29 cellular contexts compared by ENCODE assay signal in the genomic region with DNA sequence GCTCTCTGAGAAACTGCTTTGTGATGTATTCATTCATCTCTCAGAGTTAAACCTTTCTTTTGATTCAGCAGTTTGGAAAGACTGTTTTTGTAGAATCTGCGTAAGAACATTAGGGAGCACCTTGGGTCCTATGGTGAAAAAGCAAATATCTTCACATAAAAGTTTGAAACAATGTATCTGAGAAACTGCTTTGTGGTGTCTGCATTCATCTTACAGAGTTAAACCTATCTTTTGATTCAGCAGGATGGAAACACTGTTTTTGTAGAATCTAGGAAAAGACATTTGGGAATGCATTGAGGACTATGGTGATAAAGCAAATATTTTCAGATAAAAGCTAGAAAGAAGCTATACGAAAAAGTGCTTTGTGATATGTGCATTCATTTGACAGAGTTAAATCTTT.
"Had no signal": no experiment of that assay in that cellular context is flagged by ENCODE, and none has a peak within 500 bp of the region (broad histone marks: within the 10 kb centered on the region; RNA-seq: fewer than 3 reads in every experiment).

No MANE protein-coding gene starts in this region.

- DNase-seq: stimulated activated CD4-positive, alpha-beta T cell treated with anti-CD3 and anti-CD28 coated beads, Interleukin-2, amount 100 ng/mL, for 48 hours; stimulated activated CD4-positive, alpha-beta T cell treated with anti-CD3 and anti-CD28 coated beads, Interleukin-4, amount 100 ng/mL, for 1 hour; stimulated activated CD4-positive, alpha-beta T cell treated with anti-CD3 and anti-CD28 coated beads, Interleukin-4, amount 100 ng/mL, for 24 hours; stimulated activated CD4-positive, alpha-beta T cell treated with anti-CD3 and anti-CD28 coated beads, Interleukin-4, amount 100 ng/mL, for 4 hours; stimulated activated CD8-positive, alpha-beta memory T cell treated with anti-CD3 and anti-CD28 coated beads, Interleukin-4, amount 100 ng/mL, for 48 hours; stimulated activated naive B cell treated with anti-CD40 and anti-IgM and Interleukin-4, amounts not matched to agents 10 μg/mL and 1 μg/mL and 100 μg/mL, for 72 hours; stimulated activated naive CD4-positive, alpha-beta T cell; stimulated activated naive CD4-positive, alpha-beta T cell treated with Interleukin-2 at 50 U/mL for 16 hours; stimulated activated naive CD8-positive, alpha-beta T cell treated with anti-CD3 and anti-CD28 coated beads, Interleukin-15, amount 100 ng/mL, for 72 hours; stimulated activated naive CD8-positive, alpha-beta T cell treated with anti-CD3 and anti-CD28 coated beads, Interleukin-15, Interleukin-2, amounts not matched to agents 100 U/mL and 50 U/mL, for 24 hours; stomach; substantia nigra; testis; thyroid gland; tibial artery; transverse colon; trophoblast cell; upper lobe of left lung; upper lobe of right lung; uterus had no signal

- ATAC-seq: stimulated activated effector memory CD8-positive, alpha-beta T cell treated with anti-CD3 and anti-CD28 coated beads, Interleukin-12 subunit alpha, Interleukin-12 subunit beta, amount 100 ng/mL, for 72 hours; stimulated activated memory B cell treated with anti-CD40 and anti-IgM and Interleukin-4, amounts not matched to agents 10 μg/mL and 1 μg/mL and 100 μg/mL, for 72 hours; stimulated activated naive B cell treated with anti-CD40 and anti-IgM and Interleukin-4, amounts not matched to agents 10 μg/mL and 1 μg/mL and 100 μg/mL, for 72 hours; stimulated activated naive CD8-positive, alpha-beta T cell treated with anti-CD3 and anti-CD28 coated beads, Interleukin-15, amount 100 ng/mL, for 72 hours; stimulated activated naive CD8-positive, alpha-beta T cell treated with anti-CD3 and anti-CD28 coated beads, Interleukin-15, Interleukin-2, amounts not matched to agents 100 U/mL and 50 U/mL, for 24 hours; upper lobe of right lung had no signal

- FAIRE-seq: urothelium cell line had no signal

- H3K4me3 ChIP-seq: stomach, suprapubic skin, testis, thoracic aorta, thyroid gland, tibial artery, tibial nerve, transverse colon, upper lobe of left lung, upper lobe of right lung, uterus, vagina had no signal

- H3K27me3 ChIP-seq: stomach, suprapubic skin, testis, thyroid gland, tibial artery, tibial nerve, transverse colon, upper lobe of left lung, upper lobe of right lung, uterus, vagina had no signal

- H3K9me3 ChIP-seq: testis had no signal

- H3K4me1 Mint-ChIP-seq: stimulated activated effector memory CD8-positive, alpha-beta T cell treated with anti-CD3 and anti-CD28 coated beads, Interleukin-12 subunit alpha, Interleukin-12 subunit beta, amount 100 ng/mL, for 72 hours; stimulated activated memory B cell treated with anti-CD40 and anti-IgM and Interleukin-4, amounts not matched to agents 10 μg/mL and 1 μg/mL and 100 μg/mL, for 72 hours; stimulated activated naive B cell treated with anti-CD40 and anti-IgM and Interleukin-4, amounts not matched to agents 10 μg/mL and 1 μg/mL and 100 μg/mL, for 72 hours; stimulated activated naive CD8-positive, alpha-beta T cell treated with anti-CD3 and anti-CD28 coated beads, Interleukin-15, amount 100 ng/mL, for 72 hours had no signal

- H3K27me3 Mint-ChIP-seq: stimulated activated memory B cell treated with anti-CD40 and anti-IgM and Interleukin-4, amounts not matched to agents 10 μg/mL and 1 μg/mL and 100 μg/mL, for 72 hours; stimulated activated naive B cell treated with anti-CD40 and anti-IgM and Interleukin-4, amounts not matched to agents 10 μg/mL and 1 μg/mL and 100 μg/mL, for 72 hours; stimulated activated naive CD8-positive, alpha-beta T cell treated with anti-CD3 and anti-CD28 coated beads, Interleukin-15, amount 100 ng/mL, for 72 hours; stimulated activated naive CD8-positive, alpha-beta T cell treated with anti-CD3 and anti-CD28 coated beads, Interleukin-15, Interleukin-2, amounts not matched to agents 100 ng/mL and 50 ng/mL, for 24 hours; type B pancreatic cell had no signal

- H3K27ac Mint-ChIP-seq: stimulated activated effector memory CD8-positive, alpha-beta T cell treated with anti-CD3 and anti-CD28 coated beads, Interleukin-12 subunit alpha, Interleukin-12 subunit beta, amount 100 ng/mL, for 72 hours; stimulated activated memory B cell treated with anti-CD40 and anti-IgM and Interleukin-4, amounts not matched to agents 10 μg/mL and 1 μg/mL and 100 μg/mL, for 72 hours; stimulated activated naive B cell treated with anti-CD40 and anti-IgM and Interleukin-4, amounts not matched to agents 10 μg/mL and 1 μg/mL and 100 μg/mL, for 72 hours; stimulated activated naive CD8-positive, alpha-beta T cell treated with anti-CD3 and anti-CD28 coated beads, Interleukin-15, amount 100 ng/mL, for 72 hours; stimulated activated naive CD8-positive, alpha-beta T cell treated with anti-CD3 and anti-CD28 coated beads, Interleukin-15, Interleukin-2, amounts not matched to agents 100 ng/mL and 50 ng/mL, for 24 hours; type B pancreatic cell had no signal

- H3K4me3 Mint-ChIP-seq: stimulated activated effector memory CD8-positive, alpha-beta T cell treated with anti-CD3 and anti-CD28 coated beads, Interleukin-12 subunit alpha, Interleukin-12 subunit beta, amount 100 ng/mL, for 72 hours; stimulated activated memory B cell treated with anti-CD40 and anti-IgM and Interleukin-4, amounts not matched to agents 10 μg/mL and 1 μg/mL and 100 μg/mL, for 72 hours; stimulated activated naive B cell treated with anti-CD40 and anti-IgM and Interleukin-4, amounts not matched to agents 10 μg/mL and 1 μg/mL and 100 μg/mL, for 72 hours; stimulated activated naive CD8-positive, alpha-beta T cell treated with anti-CD3 and anti-CD28 coated beads, Interleukin-15, amount 100 ng/mL, for 72 hours; stimulated activated naive CD8-positive, alpha-beta T cell treated with anti-CD3 and anti-CD28 coated beads, Interleukin-15, Interleukin-2, amounts not matched to agents 100 ng/mL and 50 ng/mL, for 24 hours; type B pancreatic cell had no signal

- H3K4me1 ChIP-seq: stomach, suprapubic skin, testis, thyroid gland, tibial artery, tibial nerve, transverse colon, upper lobe of left lung, upper lobe of right lung, uterus, vagina had no signal

- H3K27ac ChIP-seq: stomach, suprapubic skin, testis, thoracic aorta, thyroid gland, tibial artery, tibial nerve, transverse colon, upper lobe of left lung, upper lobe of right lung, uterus, vagina had no signal

- H3K36me3 Mint-ChIP-seq: stimulated activated effector memory CD8-positive, alpha-beta T cell treated with anti-CD3 and anti-CD28 coated beads, Interleukin-12 subunit alpha, Interleukin-12 subunit beta, amount 100 ng/mL, for 72 hours; stimulated activated memory B cell treated with anti-CD40 and anti-IgM and Interleukin-4, amounts not matched to agents 10 μg/mL and 1 μg/mL and 100 μg/mL, for 72 hours; type B pancreatic cell had no signal

- H3K36me3 ChIP-seq: stomach, suprapubic skin, thoracic aorta, thyroid gland, tibial nerve, transverse colon, upper lobe of left lung, upper lobe of right lung, uterus, vagina had no signal
